16 cellular contexts compared by ENCODE assay signal in genomic region chr12:100279612-100280244, GRCh38. TPM values are rescaled to one million over a fixed set of nuclear protein-coding genes. Genes with fewer than 3 reads are reported as not detected.
DNase-seq lines count a peak whose midpoint lies in the region; ATAC-seq and TF ChIP-seq lines count a peak whose summit lies in the region.
"Had no signal": no experiment of that assay in that cellular context is flagged by ENCODE, and none has a peak within 500 bp of the region (broad histone marks: within the 10 kb centered on the region; RNA-seq: fewer than 3 reads in every experiment).

No MANE protein-coding gene starts in this region.

- H3K4me3 ChIP-seq in SK-N-MC, result peak overlapping the region; percentile 44
- H3K4me3 ChIP-seq in mucosa of descending colon, result no peak overlapping the region
- H3K4me3 ChIP-seq: spleen had no signal

- TF ChIP-seq CTCF in mucosa of descending colon (IDR thresholded peaks at IDR 0.05), result no peak

- peak overlapping the region; percentile 71 for H3K27ac ChIP-seq in SK-N-MC
- H3K27ac ChIP-seq: spleen had no signal

- H3K9me3 ChIP-seq in SK-N-MC (ENCODE audit: low read depth, low read length) (no peaks in the 10 kb centered on the region), mucosa of descending colon (no peaks in the 10 kb centered on the region)
- H3K9me3 ChIP-seq: spleen had no signal

- ATAC-seq in mucosa of descending colon (peak; percentile 36), GM21737 (IDR thresholded peaks at IDR 0.05; ENCODE audit: unreplicated experiment) (no peak), SK-N-SH treated with all-trans-retinoic acid at 6 μM for 48 hours (no peak), HG02798 (IDR thresholded peaks at IDR 0.05; ENCODE audit: poor library complexity, unreplicated experiment) (no peak)
- ATAC-seq: PC-3 had no signal

- DNase-seq in EL (peak; percentile 23), SK-N-MC (ENCODE audit: low read depth, low spot score) (no peak), foreskin melanocyte (peak; percentile 60), mucosa of descending colon (no peak), A172 (ENCODE audit: low spot score) (no peak)
- DNase-seq: activated CD4-positive, alpha-beta T cell treated with anti-CD3 and anti-CD28 coated beads, Interleukin-2, amount 50 U/mL, for 1 hour; activated T-cell treated with anti-CD3 and anti-CD28 coated beads, Interleukin-2, amount 50 U/mL, for 1 hour; caudate nucleus; NCI-H2081; NCI-H524 treated with DMSO at 0.1 percent for 48 hours; PC-3; spleen; stimulated activated naive CD4-positive, alpha-beta T cell treated with Interleukin-2 at 50 U/mL for 16 hours had no signal

- H3K36me3 ChIP-seq in SK-N-MC (ENCODE audit: insufficient read depth, low read length) (peaks cover 22% of the 10 kb centered on the region), mucosa of descending colon (ENCODE audit: low read depth) (no peaks in the 10 kb centered on the region)

- H3K4me1 ChIP-seq in mucosa of descending colon (ENCODE audit: low read depth), result no peaks in the 10 kb centered on the region

- peak overlapping the region; percentile 42 for H3K9ac ChIP-seq in SK-N-MC (ENCODE audit: insufficient read length)

- intact Hi-C loops in mucosa of descending colon (cut with DNase I, micrococcal nuclease), result no loop called here

TF ChIP-seq in SK-N-SH treated with all-trans-retinoic acid at 6 μM for 48 hours, 23 proteins besides CTCF, POLR2A, EP300 and RAD21:
- no peak for TF ChIP-seq ZC3H10 (CRISPR knock-in tag; IDR thresholded peaks at IDR 0.05)
- TF ChIP-seq, protein P1, sequence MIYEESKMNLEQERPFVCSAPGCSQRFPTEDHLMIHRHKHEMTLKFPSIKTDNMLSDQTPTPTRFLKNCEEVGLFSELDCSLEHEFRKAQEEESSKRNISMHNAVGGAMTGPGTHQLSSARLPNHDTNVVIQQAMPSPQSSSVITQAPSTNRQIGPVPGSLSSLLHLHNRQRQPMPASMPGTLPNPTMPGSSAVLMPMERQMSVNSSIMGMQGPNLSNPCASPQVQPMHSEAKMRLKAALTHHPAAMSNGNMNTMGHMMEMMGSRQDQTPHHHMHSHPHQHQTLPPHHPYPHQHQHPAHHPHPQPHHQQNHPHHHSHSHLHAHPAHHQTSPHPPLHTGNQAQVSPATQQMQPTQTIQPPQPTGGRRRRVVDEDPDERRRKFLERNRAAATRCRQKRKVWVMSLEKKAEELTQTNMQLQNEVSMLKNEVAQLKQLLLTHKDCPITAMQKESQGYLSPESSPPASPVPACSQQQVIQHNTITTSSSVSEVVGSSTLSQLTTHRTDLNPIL (CRISPR knock-in tag; IDR thresholded peaks at IDR 0.05; ENCODE audit: low read depth), result no peak

RNA-seq across cellular contexts. Expression of gene SCYL2, which starts 12.8 kb away (rescaled TPM):
- total RNA-seq in mucosa of descending colon, result 10 to 100 TPM; 56.8 to 64.6 (median 63.4) TPM
- 47.8 and 98.4 TPM in 2 replicates for total RNA-seq in A172 (2014; rRNA removed; shearing (Covaris generic))

RNA-seq across cellular contexts. Expression of gene DEPDC4, which starts 12.8 kb away (rescaled TPM):
- total RNA-seq in mucosa of descending colon, result 1 to 10 TPM; 1.1 to 2.5 (median 2.1) TPM
- total RNA-seq in A172 (2014; rRNA removed; shearing (Covaris generic)), result 2.8 and 3.1 TPM in 2 replicates

Comparison
In these comparisons a context has a peak if more than half of its experiments do, and no peak if none do; other contexts are left out.
1. DNase-seq: peak in EL (single experiment) and foreskin melanocyte (single experiment); none in SK-N-MC (single experiment), mucosa of descending colon (0 of 3) and A172 (single experiment).